ENCODE assay signal across 12 cellular contexts in genomic region chr7:55774327-55775050, GRCh38.
DNase-seq lines count a peak whose midpoint lies in the region; ATAC-seq and TF ChIP-seq lines count a peak whose summit lies in the region.
"Had no signal": no experiment of that assay in that cellular context is flagged by ENCODE, and none has a peak within 500 bp of the region (broad histone marks: within the 10 kb centered on the region; RNA-seq: fewer than 3 reads in every experiment).

No MANE protein-coding gene starts in this region.

- no peaks in the 10 kb centered on the region for H3K4me1 ChIP-seq in Karpas-422 (ENCODE audit: low read length)
- H3K4me1 ChIP-seq: right atrium auricular region had no signal

- H3K27ac ChIP-seq in VCaP: peak overlapping the region; percentile 57
- H3K27ac ChIP-seq in Karpas-422 (ENCODE audit: low read length): no peak overlapping the region
- H3K27ac ChIP-seq: right atrium auricular region had no signal

- H4K20me1 ChIP-seq in Karpas-422 (ENCODE audit: insufficient read depth, low read depth, low read length): no peaks in the 10 kb centered on the region

- ATAC-seq in left colon (peak; percentile 75), HG03521 (IDR thresholded peaks at IDR 0.05; ENCODE audit: unreplicated experiment) (no peak), left cardiac atrium (no peak), GM21786 (IDR thresholded peaks at IDR 0.05; ENCODE audit: unreplicated experiment) (no peak)
- ATAC-seq: activated CD8-positive, alpha-beta T cell treated with anti-CD3 and anti-CD28 coated beads for 36 hours; Right ventricle myocardium inferior had no signal

- intact Hi-C loops in left colon (cut with DNase I, micrococcal nuclease) (no loop called here), left cardiac atrium (cut with DNase I) (no loop called here)

- H3K79me2 ChIP-seq in Karpas-422 (ENCODE audit: low read length): no peaks in the 10 kb centered on the region

- H3K27me3 ChIP-seq in Karpas-422 (ENCODE audit: low read length): no peaks in the 10 kb centered on the region
- H3K27me3 ChIP-seq: right atrium auricular region had no signal

- H3K9me3 ChIP-seq in Karpas-422 (ENCODE audit: low read length): no peaks in the 10 kb centered on the region
- H3K9me3 ChIP-seq: right atrium auricular region had no signal

- H2AFZ ChIP-seq in Karpas-422 (ENCODE audit: low read length): no peak overlapping the region

- no peak overlapping the region for H3K4me3 ChIP-seq in Karpas-422 (ENCODE audit: low read length)
- H3K4me3 ChIP-seq: right atrium auricular region had no signal

- no peak overlapping the region for H3K9ac ChIP-seq in Karpas-422 (ENCODE audit: low read length)

- no peaks in the 10 kb centered on the region for H3K36me3 ChIP-seq in Karpas-422 (ENCODE audit: insufficient read depth, low read length)
- H3K36me3 ChIP-seq: right atrium auricular region had no signal

- H3K4me2 ChIP-seq in Karpas-422 (ENCODE audit: low read depth, low read length, poor library complexity, severe bottlenecking): no peak overlapping the region

- TF ChIP-seq CTCF in VCaP (conservative IDR thresholded peaks at IDR 0.05): no peak

- H3K9me2 ChIP-seq in Karpas-422 (replicated peaks; ENCODE audit: insufficient read depth, low read length): no peaks in the 10 kb centered on the region

- DNase-seq in COR-L47 (lab: John Stamatoyannopoulos, UW) (peak; percentile 94), NCI-H1694 treated with DMSO at 0.1 percent for 48 hours (lab: John Stamatoyannopoulos, UW) (peak; percentile 25), left colon (peak in 1 of 2 donors; percentile 9), left cardiac atrium (no peak), Karpas-422 (no peak)
- DNase-seq: activated CD8-positive, alpha-beta T cell treated with anti-CD3 and anti-CD28 coated beads for 36 hours; central memory CD4-positive, alpha-beta T cell had no signal

Comparison
In these comparisons a context has a peak if more than half of its experiments do, and no peak if none do; other contexts are left out.
1. DNase-seq: peak in COR-L47 (single experiment) and NCI-H1694 treated with DMSO at 0.1 percent for 48 hours (single experiment); none in left cardiac atrium (single experiment) and Karpas-422 (single experiment).